In the genomic region with DNA sequence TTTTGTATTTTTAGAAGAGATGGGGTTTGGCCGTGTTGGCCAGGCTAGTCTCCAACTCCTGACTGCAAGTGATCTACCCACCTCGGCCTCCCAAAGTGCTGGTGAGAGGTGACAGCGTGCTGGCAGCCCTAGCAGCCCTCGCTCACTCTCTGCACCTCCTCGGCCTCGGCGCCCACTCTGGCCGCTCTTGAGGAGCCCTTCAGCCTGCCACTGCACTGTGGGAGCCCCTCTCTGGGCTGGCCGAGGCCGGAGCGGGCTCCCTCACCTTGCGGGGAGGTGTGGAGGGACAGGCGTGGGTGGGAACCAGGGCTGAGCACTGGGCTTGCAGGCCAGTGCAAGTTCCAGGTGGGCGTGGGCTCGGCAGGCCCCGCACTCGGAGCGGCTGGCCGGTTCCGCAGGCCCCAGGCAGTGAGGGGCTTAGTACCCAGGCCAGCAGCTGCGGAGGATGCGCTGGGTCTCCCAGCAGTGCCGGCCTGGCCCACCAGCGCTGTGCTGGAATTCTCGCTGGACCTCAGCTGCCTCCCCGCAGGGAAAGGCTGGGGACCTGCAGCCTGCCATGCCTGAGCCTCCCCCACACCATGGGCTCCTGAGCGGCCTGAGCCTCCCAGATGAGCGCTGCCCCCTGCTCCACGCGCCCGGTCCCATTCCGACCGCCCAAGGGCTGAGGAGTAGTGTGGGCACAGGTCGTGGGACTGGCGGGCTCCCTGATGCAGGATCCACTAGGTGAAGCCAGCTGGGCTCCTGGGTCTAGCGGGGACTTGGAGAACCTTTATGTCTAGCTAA, we compare ENCODE assay signal across 1 cellular context.
TF ChIP-seq lines count a peak whose summit lies in the region.

No MANE protein-coding gene starts in this region.

TF ChIP-seq in HCT116, 20 proteins besides CTCF, POLR2A, EP300 and RAD21:
- TF ChIP-seq JUND (IDR thresholded peaks at IDR 0.05), result no peak
- TF ChIP-seq ZBTB33 (IDR thresholded peaks at IDR 0.05; ENCODE audit: extremely low read depth, insufficient replicate concordance, low read length), result no peak
- no peak for TF ChIP-seq CBX3 (IDR thresholded peaks at IDR 0.05; ENCODE audit: low read depth)
- no peak for TF ChIP-seq ZFX (IDR thresholded peaks at IDR 0.05)
- no peak for TF ChIP-seq SP1 (IDR thresholded peaks at IDR 0.05; ENCODE audit: low read depth)
- TF ChIP-seq CEBPB (IDR thresholded peaks at IDR 0.05; ENCODE audit: low read depth), result no peak
- no peak for TF ChIP-seq EZH2 (IDR thresholded peaks at IDR 0.05)
- TF ChIP-seq FOSL1 (IDR thresholded peaks at IDR 0.05; ENCODE audit: low read depth), result no peak
- no peak for TF ChIP-seq ZNF274 (IDR thresholded peaks at IDR 0.05; ENCODE audit: low read depth, low read length)
- TF ChIP-seq EZH2phosphoT487 (IDR thresholded peaks at IDR 0.05; ENCODE audit: borderline replicate concordance), result no peak
- TF ChIP-seq ELF1 (IDR thresholded peaks at IDR 0.05; ENCODE audit: borderline replicate concordance, low read depth), result no peak
- no peak for TF ChIP-seq TCF7L2 (IDR thresholded peaks at IDR 0.05; ENCODE audit: borderline replicate concordance, extremely low read depth, insufficient read depth, insufficient read length)
- TF ChIP-seq EGR1 (IDR thresholded peaks at IDR 0.05; ENCODE audit: low read depth), result no peak
- TF ChIP-seq POLR2AphosphoS5 (IDR thresholded peaks at IDR 0.05; ENCODE audit: low read depth, low read length), result no peak
- TF ChIP-seq SRF (IDR thresholded peaks at IDR 0.05; ENCODE audit: low read depth), result no peak
- TF ChIP-seq, protein P1, sequence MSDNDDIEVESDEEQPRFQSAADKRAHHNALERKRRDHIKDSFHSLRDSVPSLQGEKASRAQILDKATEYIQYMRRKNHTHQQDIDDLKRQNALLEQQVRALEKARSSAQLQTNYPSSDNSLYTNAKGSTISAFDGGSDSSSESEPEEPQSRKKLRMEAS (IDR thresholded peaks at IDR 0.05), result no peak
- TF ChIP-seq, protein P2, sequence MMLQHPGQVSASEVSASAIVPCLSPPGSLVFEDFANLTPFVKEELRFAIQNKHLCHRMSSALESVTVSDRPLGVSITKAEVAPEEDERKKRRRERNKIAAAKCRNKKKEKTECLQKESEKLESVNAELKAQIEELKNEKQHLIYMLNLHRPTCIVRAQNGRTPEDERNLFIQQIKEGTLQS (IDR thresholded peaks at IDR 0.05), result no peak
- no peak for TF ChIP-seq YY1 (IDR thresholded peaks at IDR 0.05; ENCODE audit: extremely low read depth, insufficient replicate concordance, low read depth, low read length)
- TF ChIP-seq, protein P3, sequence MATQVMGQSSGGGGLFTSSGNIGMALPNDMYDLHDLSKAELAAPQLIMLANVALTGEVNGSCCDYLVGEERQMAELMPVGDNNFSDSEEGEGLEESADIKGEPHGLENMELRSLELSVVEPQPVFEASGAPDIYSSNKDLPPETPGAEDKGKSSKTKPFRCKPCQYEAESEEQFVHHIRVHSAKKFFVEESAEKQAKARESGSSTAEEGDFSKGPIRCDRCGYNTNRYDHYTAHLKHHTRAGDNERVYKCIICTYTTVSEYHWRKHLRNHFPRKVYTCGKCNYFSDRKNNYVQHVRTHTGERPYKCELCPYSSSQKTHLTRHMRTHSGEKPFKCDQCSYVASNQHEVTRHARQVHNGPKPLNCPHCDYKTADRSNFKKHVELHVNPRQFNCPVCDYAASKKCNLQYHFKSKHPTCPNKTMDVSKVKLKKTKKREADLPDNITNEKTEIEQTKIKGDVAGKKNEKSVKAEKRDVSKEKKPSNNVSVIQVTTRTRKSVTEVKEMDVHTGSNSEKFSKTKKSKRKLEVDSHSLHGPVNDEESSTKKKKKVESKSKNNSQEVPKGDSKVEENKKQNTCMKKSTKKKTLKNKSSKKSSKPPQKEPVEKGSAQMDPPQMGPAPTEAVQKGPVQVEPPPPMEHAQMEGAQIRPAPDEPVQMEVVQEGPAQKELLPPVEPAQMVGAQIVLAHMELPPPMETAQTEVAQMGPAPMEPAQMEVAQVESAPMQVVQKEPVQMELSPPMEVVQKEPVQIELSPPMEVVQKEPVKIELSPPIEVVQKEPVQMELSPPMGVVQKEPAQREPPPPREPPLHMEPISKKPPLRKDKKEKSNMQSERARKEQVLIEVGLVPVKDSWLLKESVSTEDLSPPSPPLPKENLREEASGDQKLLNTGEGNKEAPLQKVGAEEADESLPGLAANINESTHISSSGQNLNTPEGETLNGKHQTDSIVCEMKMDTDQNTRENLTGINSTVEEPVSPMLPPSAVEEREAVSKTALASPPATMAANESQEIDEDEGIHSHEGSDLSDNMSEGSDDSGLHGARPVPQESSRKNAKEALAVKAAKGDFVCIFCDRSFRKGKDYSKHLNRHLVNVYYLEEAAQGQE (IDR thresholded peaks at IDR 0.05; ENCODE audit: low read depth), result no peak
